Comparison of ENCODE assay signal across 8 cellular contexts in the genomic region with DNA sequence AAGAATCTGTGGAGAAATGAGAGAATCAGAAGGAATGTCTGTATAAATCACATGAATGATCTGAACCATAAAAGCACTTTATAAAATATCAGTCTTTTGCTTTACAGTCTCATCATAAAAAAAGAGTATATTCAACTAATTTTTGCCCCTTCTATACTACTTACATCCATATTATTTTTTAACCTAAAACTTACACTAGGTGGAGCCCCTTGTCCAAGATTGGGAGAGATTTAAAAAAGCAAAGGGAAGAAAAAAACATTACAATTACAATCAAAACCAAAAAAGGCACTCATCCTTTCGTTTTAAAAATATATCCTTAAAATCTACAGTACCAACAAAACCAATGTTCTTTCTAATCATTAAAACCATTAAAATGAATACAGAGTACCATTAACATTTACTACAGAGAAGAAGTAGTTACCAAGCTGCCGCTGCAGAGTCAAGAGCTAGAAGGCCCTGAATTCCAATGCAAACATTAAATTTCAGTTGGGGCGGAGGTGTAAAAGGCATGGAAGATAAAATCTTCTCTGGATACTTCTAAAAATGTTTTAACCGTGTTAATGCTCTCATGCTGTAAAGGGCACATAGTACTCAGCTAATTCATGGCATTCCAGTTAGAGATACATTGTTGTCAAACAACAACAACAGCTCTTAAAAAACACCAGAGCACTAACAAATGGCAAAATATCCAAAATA. TPM values are rescaled to one million over a fixed set of nuclear protein-coding genes. Genes with fewer than 3 reads are reported as not detected.
DNase-seq lines count a peak whose midpoint lies in the region; ATAC-seq and TF ChIP-seq lines count a peak whose summit lies in the region.

No MANE protein-coding gene starts in this region.

- H3K9me3 ChIP-seq in left ventricle myocardium inferior (replicated peaks) (no peaks in the 10 kb centered on the region), PC-9 (ENCODE audit: insufficient read depth, low read depth) (no peaks in the 10 kb centered on the region)

- no peaks in the 10 kb centered on the region for H3K4me1 ChIP-seq in left ventricle myocardium inferior
- H3K4me1 ChIP-seq in PC-9 (replicated peaks; ENCODE audit: insufficient read depth) = no peaks in the 10 kb centered on the region

- no peaks in the 10 kb centered on the region for H4K20me1 ChIP-seq in PC-9 (ENCODE audit: insufficient read depth)

- no peaks in the 10 kb centered on the region for H3K9me2 ChIP-seq in PC-9 (ENCODE audit: insufficient read depth)

- H3F3A ChIP-seq in PC-9 (ENCODE audit: insufficient read depth, low read depth) = no peaks in the 10 kb centered on the region

- TF ChIP-seq CTCF in left ventricle myocardium inferior (IDR thresholded peaks at IDR 0.05; ENCODE audit: borderline replicate concordance) (peak; percentile 53), PC-9 (conservative IDR thresholded peaks at IDR 0.05) (peak; percentile 44; the same call in 1 of the 2 replicates)

- no peak overlapping the region for H3K4me3 ChIP-seq in left ventricle myocardium inferior
- no peak overlapping the region for H3K4me3 ChIP-seq in PC-9

- CTCF ChIA-PET in PC-9 (lab: Charles Lee) = no interaction called here

- no peak overlapping the region for H3K27ac ChIP-seq in left ventricle myocardium inferior (replicated peaks)
- H3K27ac ChIP-seq in PC-9 = no peak overlapping the region

- H3K4me2 ChIP-seq in PC-9 = no peak overlapping the region

- DNase-seq in left ventricle myocardium inferior (no peak), Right ventricle myocardium superior (no peak), PC-9 (no peak), foreskin melanocyte (peak; percentile 44), AG08396 (ENCODE audit: low spot score) (no peak)
- no peak for DNase-seq in activated CD4-positive, CD25-positive, alpha-beta regulatory T cell treated with anti-CD3 and anti-CD28 coated beads, Interleukin-2, amount 50 U/mL, for 72 hours

- H3K36me3 ChIP-seq in left ventricle myocardium inferior = no peaks in the 10 kb centered on the region
- H3K36me3 ChIP-seq in PC-9 (ENCODE audit: low read depth) = no peaks in the 10 kb centered on the region

- BruUV-seq in PC-9 (replicated peaks; lab: Mats Ljungman, UMichigan) = no TSS peak

- H2AFZ ChIP-seq in PC-9 = no peak overlapping the region

- ATAC-seq in Right ventricle myocardium superior (ENCODE audit: poor library complexity) (no peak), HG03571 (IDR thresholded peaks at IDR 0.05; ENCODE audit: unreplicated experiment) (no peak), HG03521 (IDR thresholded peaks at IDR 0.05; ENCODE audit: unreplicated experiment) (no peak)

- no peaks in the 10 kb centered on the region for H3K27me3 ChIP-seq in left ventricle myocardium inferior (ENCODE audit: low read depth)
- peaks cover 10% of the 10 kb centered on the region; the same call in 1 of the 2 replicates for H3K27me3 ChIP-seq in PC-9 (ENCODE audit: insufficient read depth, low read depth)

- intact Hi-C loops in left ventricle myocardium inferior (cut with micrococcal nuclease) (no loop called here), Right ventricle myocardium superior (cut with DNase I) (no loop called here), PC-9 (cut with micrococcal nuclease; ENCODE audit: unreplicated experiment) (loop anchor here (10.0 kb wide), 1 partner anchor 924 kb away; no protein-coding TSS in a partner anchor)

- no peaks in the 10 kb centered on the region for H3K79me2 ChIP-seq in PC-9 (ENCODE audit: low read depth)

- POLR2A ChIA-PET in PC-9 (lab: Charles Lee; ENCODE audit: unreplicated experiment) = no interaction called here

RNA-seq across cellular contexts. Expression of gene EPB41L3, which starts 56.7 kb away (rescaled TPM):
- 6.3 TPM for total RNA-seq in left ventricle myocardium inferior
- 6.8 TPM for total RNA-seq in Right ventricle myocardium superior
- total RNA-seq in PC-9 (2021) = not detected in 2 replicates
